In the genomic region with DNA sequence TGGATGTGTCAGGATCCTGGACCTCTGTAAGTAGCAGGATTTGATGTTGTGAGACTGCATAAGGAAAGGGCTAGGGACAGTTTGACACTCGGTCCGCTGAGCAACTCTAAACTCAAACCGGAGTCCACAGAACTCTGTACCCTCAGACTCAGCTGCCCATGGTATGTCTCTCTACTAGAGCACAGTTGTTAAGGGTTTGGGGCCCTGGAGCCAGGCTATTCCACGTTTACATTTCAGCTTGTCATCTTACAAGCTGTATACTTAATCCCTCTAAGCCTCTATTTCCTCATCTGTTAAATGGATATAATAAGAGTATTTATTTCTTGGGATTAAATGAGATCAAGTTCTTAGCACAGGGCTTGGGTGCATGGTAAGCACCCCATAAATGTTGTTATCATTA, we compare ENCODE assay signal across 31 cellular contexts. TPM values are rescaled to one million over a fixed set of nuclear protein-coding genes. Genes with fewer than 3 reads are reported as not detected.
"Had no signal": no experiment of that assay in that cellular context is flagged by ENCODE, and none has a peak within 500 bp of the region (broad histone marks: within the 10 kb centered on the region; RNA-seq: fewer than 3 reads in every experiment).

No MANE protein-coding gene starts in this region.

- H3K4me3 ChIP-seq: K562, SJSA1 had no signal

- H3K27me3 ChIP-seq: SJSA1 had no signal

- H3K27ac Mint-ChIP-seq: activated B cell treated with CpG ODN at 0.5 μM for 24 hours; activated CD4-positive, alpha-beta T cell treated with anti-CD3 and anti-CD28 coated beads, Interleukin-2, amount 10 ng/mL, durations not matched to agents 24 days and 14 days; activated CD8-positive, alpha-beta memory T cell treated with anti-CD3 and anti-CD28 coated beads, Interleukin-2, amount 10 ng/mL, durations not matched to agents 7 days and 5 days; activated naive CD8-positive, alpha-beta T cell; activated T-cell treated with anti-CD3 and anti-CD28 coated beads, Interleukin-2, amount 50 U/mL, for 24 hours; activated T-helper 1 cell treated with anti-CD3 and anti-CD28 coated beads, Interleukin-12 subunit alpha, Interleukin-12 subunit beta, Interleukin-2, Interleukin-4 antibody, amounts not matched to agents 30 ng/mL and 10 ng/mL and 1 ng/mL, durations not matched to agents 14 hours and 24 hours and 36 hours had no signal

- H3K27ac ChIP-seq: RWPE1, SJSA1 had no signal

- H3K36me3 ChIP-seq: SJSA1 had no signal

- ATAC-seq: activated CD8-positive, alpha-beta memory T cell treated with anti-CD3 and anti-CD28 coated beads, Interleukin-2, amount 10 ng/mL, durations not matched to agents 7 days and 5 days; K562; Panc1; SK-N-SH treated with all-trans-retinoic acid at 6 μM for 48 hours had no signal

- H3K9me3 ChIP-seq: SJSA1 had no signal

- H3K9me3 Mint-ChIP-seq: activated B cell treated with CpG ODN at 0.5 μM for 24 hours; activated CD4-positive, alpha-beta T cell treated with anti-CD3 and anti-CD28 coated beads, Interleukin-2, amount 10 ng/mL, durations not matched to agents 24 days and 14 days; activated T-cell treated with anti-CD3 and anti-CD28 coated beads, Interleukin-2, amount 50 U/mL, for 24 hours; activated T-helper 1 cell treated with anti-CD3 and anti-CD28 coated beads, Interleukin-12 subunit alpha, Interleukin-12 subunit beta, Interleukin-2, Interleukin-4 antibody, amounts not matched to agents 30 ng/mL and 10 ng/mL and 1 ng/mL, durations not matched to agents 14 hours and 24 hours and 36 hours; T-helper 1 cell treated with Interleukin-12 subunit alpha and Interleukin-12 subunit beta and Interleukin-4 antibody, amounts not matched to agents 30 μg/mL and 1 μg/mL, for 36 hours had no signal

- H3K36me3 Mint-ChIP-seq: activated CD8-positive, alpha-beta memory T cell treated with anti-CD3 and anti-CD28 coated beads, Interleukin-2, amount 10 ng/mL, durations not matched to agents 7 days and 5 days; activated naive CD8-positive, alpha-beta T cell; brain had no signal

- H3K4me3 Mint-ChIP-seq: activated B cell treated with CpG ODN at 0.5 μM for 24 hours; activated CD4-positive, alpha-beta T cell treated with anti-CD3 and anti-CD28 coated beads, Interleukin-2, amount 10 ng/mL, durations not matched to agents 24 days and 14 days; activated CD8-positive, alpha-beta memory T cell treated with anti-CD3 and anti-CD28 coated beads, Interleukin-2, amount 10 ng/mL, durations not matched to agents 7 days and 5 days; activated naive CD8-positive, alpha-beta T cell; activated T-cell treated with anti-CD3 and anti-CD28 coated beads, Interleukin-2, amount 50 U/mL, for 24 hours; activated T-helper 1 cell treated with anti-CD3 and anti-CD28 coated beads, Interleukin-12 subunit alpha, Interleukin-12 subunit beta, Interleukin-2, Interleukin-4 antibody, amounts not matched to agents 30 ng/mL and 10 ng/mL and 1 ng/mL, durations not matched to agents 14 hours and 24 hours and 36 hours; brain; T-helper 1 cell treated with Interleukin-12 subunit alpha and Interleukin-12 subunit beta and Interleukin-4 antibody, amounts not matched to agents 30 μg/mL and 1 μg/mL, for 36 hours had no signal

- H3K4me1 Mint-ChIP-seq: activated B cell treated with CpG ODN at 0.5 μM for 24 hours, brain had no signal

- DNase-seq: activated B cell treated with CpG ODN at 0.5 μM for 24 hours; activated CD4-positive, alpha-beta T cell treated with anti-CD3 and anti-CD28 coated beads for 1 hour; activated CD4-positive, alpha-beta T cell treated with anti-CD3 and anti-CD28 coated beads, Interleukin-2, amount 10 ng/mL, durations not matched to agents 24 days and 14 days; activated CD4-positive, alpha-beta T cell treated with anti-CD3 and anti-CD28 coated beads, Interleukin-2, amount 50 U/mL, for 48 hours; activated CD8-positive, alpha-beta memory T cell treated with anti-CD3 and anti-CD28 coated beads, Interleukin-2, amount 10 ng/mL, durations not matched to agents 7 days and 5 days; activated effector memory CD4-positive, alpha-beta T cell treated with anti-CD3 and anti-CD28 coated beads, Interleukin-2, amount 50 U/mL, for 16 hours; activated naive CD4-positive, alpha-beta T cell treated with Interleukin-2 at 50 U/mL for 16 hours; activated T-cell treated with anti-CD3 and anti-CD28 coated beads, Interleukin-2, amount 50 U/mL, for 24 hours; amygdala; NCI-H1105 treated with DMSO at 0.1 percent for 48 hours; NCI-H1436 treated with DMSO at 0.1 percent for 48 hours; NCI-H187; NCI-H2081 treated with DMSO at 0.1 percent for 48 hours; NCI-H2227 treated with DMSO at 0.1 percent for 48 hours; NCI-H446 treated with DMSO at 0.1 percent for 48 hours; NCI-H526; NCI-H774; NK-92 treated with Interleukin-12 subunit alpha and Interleukin-12 subunit beta, amount 100 ng/mL, for 24 hours; OCI-M1; Right ventricle myocardium superior; T-helper 9 cell had no signal

RNA-seq across cellular contexts. Expression of a gene that starts 27.9 kb away (rescaled TPM):
- total RNA-seq: activated B cell treated with CpG ODN at 0.5 μM for 24 hours; activated CD4-positive, alpha-beta T cell treated with anti-CD3 and anti-CD28 coated beads, Interleukin-2, amount 10 ng/mL, durations not matched to agents 24 days and 14 days; activated CD8-positive, alpha-beta memory T cell treated with anti-CD3 and anti-CD28 coated beads, Interleukin-2, amount 10 ng/mL, durations not matched to agents 7 days and 5 days; activated T-helper 1 cell treated with anti-CD3 and anti-CD28 coated beads, Interleukin-12 subunit alpha, Interleukin-12 subunit beta, Interleukin-2, Interleukin-4 antibody, amounts not matched to agents 30 ng/mL and 10 ng/mL and 1 ng/mL, durations not matched to agents 14 hours and 24 hours and 36 hours; astrocyte; K562; Right ventricle myocardium superior; SJSA1 had no signal
